ENCODE assay signal across 16 cellular contexts in the genomic region with DNA sequence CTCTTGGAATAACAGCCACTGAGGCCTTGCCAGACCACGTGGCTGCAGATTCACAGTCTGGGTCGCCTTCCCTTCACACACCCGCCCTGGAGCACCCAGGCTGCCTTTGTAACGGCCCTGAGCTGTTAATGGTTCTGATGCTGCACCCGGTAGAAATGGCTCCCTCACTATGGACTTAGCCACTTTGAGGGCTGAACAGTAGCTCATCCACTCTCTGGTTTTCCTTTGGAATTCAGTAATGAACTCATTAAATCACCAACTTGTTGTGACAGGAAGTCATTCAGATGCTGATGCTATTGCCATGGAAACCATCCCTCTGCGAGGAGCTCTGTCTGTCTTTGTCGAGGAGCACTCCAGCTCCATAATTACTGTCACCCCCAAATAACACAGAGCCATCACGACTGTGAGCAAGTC. TPM values are rescaled to one million over a fixed set of nuclear protein-coding genes. Genes with fewer than 3 reads are reported as not detected.
DNase-seq lines count a peak whose midpoint lies in the region; TF ChIP-seq lines count a peak whose summit lies in the region.
"Had no signal": no experiment of that assay in that cellular context is flagged by ENCODE, and none has a peak within 500 bp of the region (broad histone marks: within the 10 kb centered on the region; RNA-seq: fewer than 3 reads in every experiment).

No MANE protein-coding gene starts in this region.

- intact Hi-C loops in spleen (cut with DNase I; ENCODE audit: low total_unique reads), result no loop called here

- H3K9me3 ChIP-seq in spleen, result no peaks in the 10 kb centered on the region
- H3K9me3 ChIP-seq: SJCRH30 had no signal

- no peak for TF ChIP-seq POLR2A in spleen (IDR thresholded peaks at IDR 0.05)

- H3K9me3 Mint-ChIP-seq in nephron (no peaks in the 10 kb centered on the region), chondrocyte (ENCODE audit: low read depth) (no peaks in the 10 kb centered on the region)
- H3K9me3 Mint-ChIP-seq: activated T-cell treated with anti-CD3 and anti-CD28 coated beads, Interleukin-2, amount 50 U/mL, for 72 hours; CD8-positive, alpha-beta memory T cell had no signal

- no peaks in the 10 kb centered on the region for H3K27me3 ChIP-seq in spleen (replicated peaks in 1 of 7)
- H3K27me3 ChIP-seq: SJCRH30 had no signal

- peaks cover 0 to 9% (median 2%) of the 10 kb centered on the region in 6 donors for H3K4me1 ChIP-seq in spleen
- H3K4me1 ChIP-seq: SJCRH30 had no signal

- no peaks in the 10 kb centered on the region for H3K36me3 Mint-ChIP-seq in nephron (ENCODE audit: low read depth)
- H3K36me3 Mint-ChIP-seq in chondrocyte (ENCODE audit: low read depth), result peaks cover 1% of the 10 kb centered on the region
- H3K36me3 Mint-ChIP-seq: CD8-positive, alpha-beta memory T cell had no signal

- TF ChIP-seq CTCF in nephron (IDR thresholded peaks at IDR 0.05; ENCODE audit: unreplicated experiment in 3 of 3) (no peak), chondrocyte (IDR thresholded peaks at IDR 0.05) (no peak), spleen (IDR thresholded peaks at IDR 0.05 in 8 of 11, conservative IDR thresholded peaks at IDR 0.05 in 3 of 11) (no peak)

- 56 to 74% (median 66%) methylated on average over 8 of the region's 8 CpGs for WGBS in spleen, 5 donors

- H3K36me3 ChIP-seq in spleen, result peaks cover 0 to 3% (median 0%) of the 10 kb centered on the region in 6 donors
- H3K36me3 ChIP-seq: SJCRH30 had no signal

- H3K4me3 ChIP-seq in spleen, result no peak overlapping the region
- H3K4me3 ChIP-seq: GM23248, SJCRH30 had no signal

- H3K27ac Mint-ChIP-seq in nephron, result peak overlapping the region; percentile 1 to 37 (median 23)
- no peak overlapping the region for H3K27ac Mint-ChIP-seq in chondrocyte (ENCODE audit: unreplicated experiment)
- H3K27ac Mint-ChIP-seq: activated T-cell treated with anti-CD3 and anti-CD28 coated beads, Interleukin-2, amount 50 U/mL, for 72 hours; CD8-positive, alpha-beta memory T cell had no signal

- DNase-seq in ELR (ENCODE audit: low read depth), result peak; percentile 9
- DNase-seq in NCI-H1436 treated with DMSO at 0.1 percent for 48 hours (lab: John Stamatoyannopoulos, UW), result peak; percentile 31
- peak; percentile 62 for DNase-seq in cerebellum (ENCODE audit: low spot score)
- DNase-seq in SKM-1 treated with dmso at 0.1 percent for 144 hours (lab: John Stamatoyannopoulos, UW; ENCODE audit: unreplicated experiment), result no peak
- DNase-seq in chondrocyte (ENCODE audit: low spot score), result no peak
- no peak for DNase-seq in GOT3 (lab: John Stamatoyannopoulos, UW)
- DNase-seq in spleen, result no peak
- DNase-seq: activated T-cell treated with anti-CD3 and anti-CD28 coated beads, Interleukin-2, amount 50 U/mL, for 72 hours; CD8-positive, alpha-beta memory T cell; GM23248; kidney; SJCRH30; stimulated activated CD4-positive, alpha-beta T cell treated with anti-CD3 and anti-CD28 coated beads, Interleukin-2, amount 100 ng/mL, for 48 hours; stimulated activated naive CD4-positive, alpha-beta T cell treated with Interleukin-2 at 50 U/mL for 16 hours had no signal

- H3K4me3 Mint-ChIP-seq in nephron (no peak overlapping the region), chondrocyte (ENCODE audit: unreplicated experiment) (no peak overlapping the region)
- H3K4me3 Mint-ChIP-seq: activated T-cell treated with anti-CD3 and anti-CD28 coated beads, Interleukin-2, amount 50 U/mL, for 72 hours; CD8-positive, alpha-beta memory T cell had no signal

- no peaks in the 10 kb centered on the region for H3K27me3 Mint-ChIP-seq in nephron (ENCODE audit: low read depth)
- no peaks in the 10 kb centered on the region for H3K27me3 Mint-ChIP-seq in chondrocyte (ENCODE audit: low read depth)
- H3K27me3 Mint-ChIP-seq: CD8-positive, alpha-beta memory T cell had no signal

- H3K4me1 Mint-ChIP-seq in nephron (no peaks in the 10 kb centered on the region), chondrocyte (ENCODE audit: low read depth) (peaks cover 11% of the 10 kb centered on the region)

- no peak overlapping the region for H3K27ac ChIP-seq in spleen
- H3K27ac ChIP-seq: epithelial cell of prostate, GM23248, SJCRH30 had no signal

RNA-seq across cellular contexts. Expression of gene CDK5R1, which starts 59.2 kb away (rescaled TPM):
- total RNA-seq in cerebellum, result 88.1 TPM
- 1.8 to 2.3 TPM (median 2.1 TPM) in 3 replicates for total RNA-seq in chondrocyte
- total RNA-seq in spleen, result 10 to 100 TPM; 13.0 to 28.2 (median 20.3) TPM
- polyA plus RNA-seq in spleen, result 10 to 100 TPM; 13.5 to 26.3 (median 13.6) TPM

Comparison
In these comparisons a context has a peak if more than half of its experiments do, and no peak if none do; other contexts are left out.
1. DNase-seq: peak in ELR (single experiment), NCI-H1436 treated with DMSO at 0.1 percent for 48 hours (single experiment) and cerebellum (single experiment); none in SKM-1 treated with dmso at 0.1 percent for 144 hours (single experiment), chondrocyte (single experiment), GOT3 (single experiment) and spleen (single experiment).